Comparison of ENCODE assay signal across 31 cellular contexts in the genomic region with DNA sequence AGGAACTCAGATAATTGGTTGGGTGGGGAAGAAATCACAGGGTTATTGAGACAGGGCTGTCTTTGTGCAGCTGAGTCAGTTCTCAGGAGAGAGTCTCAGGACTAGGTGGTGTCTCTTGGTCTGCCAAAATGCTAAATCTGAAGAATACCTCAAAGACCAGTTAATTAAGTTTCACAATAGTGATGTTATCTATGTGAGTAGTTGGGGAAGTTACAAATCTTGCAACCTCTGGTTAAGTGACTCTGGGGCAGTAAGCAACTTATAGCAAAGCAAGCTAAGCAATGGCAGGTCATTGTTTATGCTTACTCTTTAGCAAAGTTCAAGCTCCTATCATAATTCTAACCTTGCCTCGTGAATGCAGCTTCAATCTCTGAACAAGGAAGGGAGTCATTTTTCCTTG. TPM values are rescaled to one million over a fixed set of nuclear protein-coding genes. Genes with fewer than 3 reads are reported as not detected.
A peak's percentile ranks its signal among the peaks of the same experiment; 100 is the strongest.
DNase-seq lines count a peak whose midpoint lies in the region; ATAC-seq and TF ChIP-seq lines count a peak whose summit lies in the region.
"Had no signal": no experiment of that assay in that cellular context is flagged by ENCODE, and none has a peak within 500 bp of the region (broad histone marks: within the 10 kb centered on the region; RNA-seq: fewer than 3 reads in every experiment).

No MANE protein-coding gene starts in this region.

- no peak overlapping the region for H3K27ac Mint-ChIP-seq in MCF 10A (ENCODE audit: low read depth, unreplicated experiment)
- H3K27ac Mint-ChIP-seq: activated naive CD8-positive, alpha-beta T cell treated with anti-CD3 and anti-CD28 coated beads, Interleukin-2, amount 10 ng/mL, durations not matched to agents 7 days and 5 days; effector memory CD8-positive, alpha-beta T cell had no signal

- H3K4me3 Mint-ChIP-seq in MCF 10A (ENCODE audit: unreplicated experiment) = no peak overlapping the region
- H3K4me3 Mint-ChIP-seq: activated naive CD8-positive, alpha-beta T cell treated with anti-CD3 and anti-CD28 coated beads, Interleukin-2, amount 10 ng/mL, durations not matched to agents 7 days and 5 days; effector memory CD8-positive, alpha-beta T cell had no signal

- H3K9me3 ChIP-seq in breast epithelium = no peaks in the 10 kb centered on the region
- H3K9me3 ChIP-seq: HAP-1, prostate gland, SJSA1, stomach, uterus had no signal

- TF ChIP-seq CTCF in MCF 10A (IDR thresholded peaks at IDR 0.05; ENCODE audit: unreplicated experiment) (no peak), breast epithelium (IDR thresholded peaks at IDR 0.05) (no peak), epithelial cell of esophagus (IDR thresholded peaks at IDR 0.05; ENCODE audit: insufficient read depth, low read depth, low read length, missing control alignments) (no peak)

- no peaks in the 10 kb centered on the region for H3K27me3 Mint-ChIP-seq in MCF 10A (ENCODE audit: insufficient read depth, unreplicated experiment)
- H3K27me3 Mint-ChIP-seq: effector memory CD8-positive, alpha-beta T cell had no signal

- no peaks in the 10 kb centered on the region for H3K36me3 ChIP-seq in breast epithelium
- H3K36me3 ChIP-seq: HAP-1, prostate gland, SJSA1, stomach, uterus had no signal

- CTCF ChIA-PET in MCF 10A (lab: Yijun Ruan, JAX) = no interaction called here

- POLR2A ChIA-PET in MCF 10A (lab: Yijun Ruan, JAX) = interaction anchor here (0.7 kb wide), 1 partner anchor 489 kb away, joined by 3 read pairs; no protein-coding TSS in a partner anchor

- no peaks in the 10 kb centered on the region for H3K36me3 Mint-ChIP-seq in MCF 10A (ENCODE audit: insufficient read depth, unreplicated experiment)
- H3K36me3 Mint-ChIP-seq: activated naive CD8-positive, alpha-beta T cell treated with anti-CD3 and anti-CD28 coated beads, Interleukin-2, amount 10 ng/mL, durations not matched to agents 7 days and 5 days had no signal

- ATAC-seq in GM19397 (IDR thresholded peaks at IDR 0.05; ENCODE audit: unreplicated experiment) = no peak
- ATAC-seq: effector memory CD8-positive, alpha-beta T cell; HepG2; sciatic nerve had no signal

- H3K27ac ChIP-seq in breast epithelium = no peak overlapping the region
- H3K27ac ChIP-seq: prostate gland, SJSA1, stomach, uterus had no signal

- no TSS peak for BruUV-seq in MCF 10A (replicated peaks; lab: Mats Ljungman, UMichigan)

- H3K4me1 Mint-ChIP-seq in MCF 10A (ENCODE audit: insufficient read depth, unreplicated experiment) = no peaks in the 10 kb centered on the region
- H3K4me1 Mint-ChIP-seq: activated naive CD8-positive, alpha-beta T cell treated with anti-CD3 and anti-CD28 coated beads, Interleukin-2, amount 10 ng/mL, durations not matched to agents 7 days and 5 days had no signal

- H3K4me3 ChIP-seq in breast epithelium (no peak overlapping the region), epithelial cell of esophagus (ENCODE audit: low read length) (no peak overlapping the region)
- H3K4me3 ChIP-seq: HAP-1, prostate gland, SJSA1, stomach, uterus had no signal

- peak; percentile 0 for DNase-seq in MCF 10A (ENCODE audit: unreplicated experiment)
- no peak for DNase-seq in breast epithelium (ENCODE audit: low spot score in 2 of 2)
- DNase-seq in OCI-M1 (lab: John Stamatoyannopoulos, UW) = peak; percentile 37
- peak; percentile 5 for DNase-seq in epithelial cell of esophagus (ENCODE audit: low read depth)
- no peak for DNase-seq in nucleus accumbens (lab: John Stamatoyannopoulos, UW)
- DNase-seq in dermis blood vessel endothelial cell = no peak
- no peak for DNase-seq in midbrain (lab: John Stamatoyannopoulos, UW)
- DNase-seq: activated CD4-positive, CD25-positive, alpha-beta regulatory T cell; activated gamma-delta T cell treated with Interleukin-2 at 50 U/mL for 16 hours; activated naive CD8-positive, alpha-beta T cell treated with anti-CD3 and anti-CD28 coated beads, Interleukin-2, amount 10 ng/mL, durations not matched to agents 7 days and 5 days; activated T-cell treated with anti-CD3 and anti-CD28 coated beads, Interleukin-2, amount 50 U/mL, for 48 hours; Calu3; caudate nucleus; cortex of kidney; DMS79; effector memory CD8-positive, alpha-beta T cell; glutamatergic neuron; NCI-H1105 treated with DMSO at 0.1 percent for 48 hours; NCI-H187 treated with DMSO at 0.1 percent for 48 hours; NCI-H526; NK-92 treated with Interleukin-12 subunit alpha and Interleukin-12 subunit beta, amount 100 ng/mL, for 24 hours; stimulated activated CD4-positive, alpha-beta T cell treated with anti-CD3 and anti-CD28 coated beads, Interleukin-12 subunit alpha, Interleukin-12 subunit beta, amount 100 ng/mL, for 4 hours; stimulated activated CD4-positive, alpha-beta T cell treated with anti-CD3 and anti-CD28 coated beads, Interleukin-2, amount 100 ng/mL, for 48 hours; stomach; uterus had no signal

- H3K27me3 ChIP-seq in breast epithelium = no peaks in the 10 kb centered on the region
- H3K27me3 ChIP-seq: SJSA1, stomach, uterus had no signal

- H3K4me1 ChIP-seq in breast epithelium = no peaks in the 10 kb centered on the region
- H3K4me1 ChIP-seq: HAP-1, prostate gland, SJSA1, stomach, uterus had no signal

- no peak for TF ChIP-seq POLR2A in breast epithelium (IDR thresholded peaks at IDR 0.05)

- peaks cover 6% of the 10 kb centered on the region for H3K9me3 Mint-ChIP-seq in MCF 10A (ENCODE audit: unreplicated experiment)
- H3K9me3 Mint-ChIP-seq: activated naive CD8-positive, alpha-beta T cell treated with anti-CD3 and anti-CD28 coated beads, Interleukin-2, amount 10 ng/mL, durations not matched to agents 7 days and 5 days; effector memory CD8-positive, alpha-beta T cell had no signal

- intact Hi-C loops in MCF 10A (cut with micrococcal nuclease) = no loop called here
- intact Hi-C loops in breast epithelium (cut with DNase I; ENCODE audit: low total_unique reads) = no loop called here

RNA-seq across cellular contexts. Expression of gene GIN1, which starts 53.6 kb away (rescaled TPM):
- total RNA-seq in MCF 10A (2022) = 12.1 and 16.2 TPM in 2 replicates
- 10 to 100 TPM in 1 of 3 donors, 1 to 10 TPM in 2; 3.4 to 10.4 (median 4.9) TPM for total RNA-seq in breast epithelium
- total RNA-seq in dermis blood vessel endothelial cell = 5.1 and 6.7 TPM in 2 replicates

RNA-seq across cellular contexts. Expression of gene PPIP5K2, which starts 53.8 kb away (rescaled TPM):
- 29.7 and 35.5 TPM in 2 replicates for total RNA-seq in MCF 10A (2022)
- 10 to 100 TPM; 42.7 to 69.1 (median 43.9) TPM for total RNA-seq in breast epithelium
- total RNA-seq in dermis blood vessel endothelial cell = 51.1 and 54.0 TPM in 2 replicates

Comparison
In these comparisons a context has a peak if more than half of its experiments do, and no peak if none do; other contexts are left out.
1. DNase-seq: peak in MCF 10A (single experiment), OCI-M1 (single experiment) and epithelial cell of esophagus (single experiment); none in breast epithelium (0 of 2), nucleus accumbens (0 of 56), dermis blood vessel endothelial cell (single experiment) and midbrain (single experiment).